25 cellular contexts compared by ENCODE assay signal in the genomic region with DNA sequence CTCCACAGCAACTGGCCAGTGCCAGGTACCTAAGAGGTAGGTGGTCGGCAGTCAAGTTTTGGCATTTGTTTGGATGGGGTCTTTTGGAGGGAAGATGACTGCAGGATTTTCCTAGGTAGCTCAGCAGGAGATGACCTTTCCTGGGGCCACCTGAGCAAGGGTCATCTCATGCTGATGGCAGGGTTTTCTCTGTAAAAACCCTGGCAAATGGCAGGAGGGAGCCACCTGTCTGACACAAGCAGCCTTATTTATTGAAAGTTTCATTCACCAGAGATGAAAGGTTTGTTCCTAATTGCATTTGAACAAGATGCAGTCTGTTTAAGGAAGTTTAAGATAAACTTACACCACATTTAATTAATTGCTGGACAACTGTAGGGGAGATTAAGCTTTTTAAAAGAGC.
"Had no signal": no experiment of that assay in that cellular context is flagged by ENCODE, and none has a peak within 500 bp of the region (broad histone marks: within the 10 kb centered on the region; RNA-seq: fewer than 3 reads in every experiment).

No MANE protein-coding gene starts in this region.

- H3K4me1 Mint-ChIP-seq: activated CD4-positive, alpha-beta T cell treated with anti-CD3 and anti-CD28 coated beads for 36 hours; activated naive CD4-positive, alpha-beta T cell treated with anti-CD3 and anti-CD28 coated beads, Interleukin-2, amount 10 ng/mL, durations not matched to agents 7 days and 5 days had no signal

- H3K27ac Mint-ChIP-seq: activated CD4-positive, alpha-beta T cell treated with anti-CD3 and anti-CD28 coated beads for 36 hours; activated CD4-positive, alpha-beta T cell treated with anti-CD3 and anti-CD28 coated beads, Interleukin-2, amount 10 ng/mL, durations not matched to agents 24 days and 14 days; activated CD8-positive, alpha-beta T cell treated with anti-CD3 and anti-CD28 coated beads for 36 hours; activated naive CD4-positive, alpha-beta T cell treated with anti-CD3 and anti-CD28 coated beads, Interleukin-2, amount 10 ng/mL, durations not matched to agents 7 days and 5 days; activated naive CD4-positive, alpha-beta T cell treated with anti-CD3 and anti-CD28 coated beads, Interleukin-2, amount 50 U/mL, for 72 hours; activated naive CD8-positive, alpha-beta T cell treated with anti-CD3 and anti-CD28 coated beads, Interleukin-2, amount 10 ng/mL, durations not matched to agents 7 days and 5 days; dendritic cell treated with granulocyte-macrophage colony-stimulating factor and Interleukin-4, amounts not matched to agents 40 ng/mL and 50 ng/mL, for 4 days had no signal

- H3K36me3 Mint-ChIP-seq: activated naive CD4-positive, alpha-beta T cell treated with anti-CD3 and anti-CD28 coated beads, Interleukin-2, amount 10 ng/mL, durations not matched to agents 7 days and 5 days; activated naive CD4-positive, alpha-beta T cell treated with anti-CD3 and anti-CD28 coated beads, Interleukin-2, amount 50 U/mL, for 72 hours; brain had no signal

- H3K9me3 Mint-ChIP-seq: activated CD4-positive, alpha-beta T cell treated with anti-CD3 and anti-CD28 coated beads, Interleukin-2, amount 10 ng/mL, durations not matched to agents 24 days and 14 days; activated CD8-positive, alpha-beta T cell treated with anti-CD3 and anti-CD28 coated beads for 36 hours; activated naive CD4-positive, alpha-beta T cell treated with anti-CD3 and anti-CD28 coated beads, Interleukin-2, amount 10 ng/mL, durations not matched to agents 7 days and 5 days; activated naive CD8-positive, alpha-beta T cell treated with anti-CD3 and anti-CD28 coated beads, Interleukin-2, amount 10 ng/mL, durations not matched to agents 7 days and 5 days; brain; central memory CD8-positive, alpha-beta T cell; dendritic cell treated with granulocyte-macrophage colony-stimulating factor and Interleukin-4, amounts not matched to agents 40 ng/mL and 50 ng/mL, for 4 days; endodermal cell had no signal

- H3K36me3 ChIP-seq: ascending aorta, gastrocnemius medialis, heart right ventricle had no signal

- H3K4me3 ChIP-seq: ascending aorta, coronary artery, dorsolateral prefrontal cortex, gastrocnemius medialis, heart right ventricle, hepatocyte had no signal

- H3K4me3 Mint-ChIP-seq: activated CD4-positive, alpha-beta T cell treated with anti-CD3 and anti-CD28 coated beads for 36 hours; activated CD4-positive, alpha-beta T cell treated with anti-CD3 and anti-CD28 coated beads, Interleukin-2, amount 10 ng/mL, durations not matched to agents 24 days and 14 days; activated CD8-positive, alpha-beta T cell treated with anti-CD3 and anti-CD28 coated beads for 36 hours; activated naive CD4-positive, alpha-beta T cell treated with anti-CD3 and anti-CD28 coated beads, Interleukin-2, amount 10 ng/mL, durations not matched to agents 7 days and 5 days; activated naive CD8-positive, alpha-beta T cell treated with anti-CD3 and anti-CD28 coated beads, Interleukin-2, amount 10 ng/mL, durations not matched to agents 7 days and 5 days; brain; central memory CD8-positive, alpha-beta T cell; dendritic cell treated with granulocyte-macrophage colony-stimulating factor and Interleukin-4, amounts not matched to agents 40 ng/mL and 50 ng/mL, for 4 days; endodermal cell had no signal

- H3K27me3 ChIP-seq: ascending aorta, hepatocyte had no signal

- DNase-seq: activated CD4-positive, alpha-beta T cell treated with anti-CD3 and anti-CD28 coated beads for 36 hours; activated CD4-positive, alpha-beta T cell treated with anti-CD3 and anti-CD28 coated beads, Interleukin-2, amount 10 ng/mL, durations not matched to agents 24 days and 14 days; activated CD4-positive, alpha-beta T cell treated with anti-CD3 and anti-CD28 coated beads, Interleukin-2, amount 50 U/mL, for 48 hours; activated CD4-positive, CD25-positive, alpha-beta regulatory T cell; activated CD4-positive, CD25-positive, alpha-beta regulatory T cell treated with anti-CD3 and anti-CD28 coated beads, Interleukin-2, amount 50 U/mL, for 72 hours; activated CD8-positive, alpha-beta memory T cell treated with anti-CD3 and anti-CD28 coated beads for 24 hours; activated CD8-positive, alpha-beta T cell treated with anti-CD3 and anti-CD28 coated beads for 36 hours; activated gamma-delta T cell; activated naive CD4-positive, alpha-beta T cell; activated naive CD4-positive, alpha-beta T cell treated with anti-CD3 and anti-CD28 coated beads, Interleukin-2, amount 10 ng/mL, durations not matched to agents 7 days and 5 days; activated naive CD8-positive, alpha-beta T cell treated with anti-CD3 and anti-CD28 coated beads, Interleukin-2, amount 10 ng/mL, durations not matched to agents 7 days and 5 days; dorsolateral prefrontal cortex; effector memory CD4-positive, alpha-beta T cell; endodermal cell; foreskin fibroblast; gastrocnemius medialis; heart right ventricle had no signal

- ATAC-seq: activated CD4-positive, alpha-beta T cell treated with anti-CD3 and anti-CD28 coated beads for 36 hours; activated CD8-positive, alpha-beta T cell treated with anti-CD3 and anti-CD28 coated beads for 36 hours; activated naive CD4-positive, alpha-beta T cell treated with anti-CD3 and anti-CD28 coated beads, Interleukin-2, amount 50 U/mL, for 72 hours; esophagus mucosa had no signal
